Comparison of ENCODE assay signal across 9 cellular contexts in genomic region chr7:92588561-92588960, GRCh38. TPM values are rescaled to one million over a fixed set of nuclear protein-coding genes. Genes with fewer than 3 reads are reported as not detected.
A peak's percentile ranks its signal among the peaks of the same experiment; 100 is the strongest.
DNase-seq lines count a peak whose midpoint lies in the region; ATAC-seq, FAIRE-seq and TF ChIP-seq lines count a peak whose summit lies in the region.
"Had no signal": no experiment of that assay in that cellular context is flagged by ENCODE, and none has a peak within 500 bp of the region (broad histone marks: within the 10 kb centered on the region; RNA-seq: fewer than 3 reads in every experiment).

No MANE protein-coding gene starts in this region.

- WGBS in esophagus squamous epithelium, 2 donors: 69 to 84% methylated on average over 9 of the region's 9 CpGs
- WGBS in pancreas, 2 donors: 68 to 76% methylated on average over 9 of the region's 9 CpGs

- H3K4me3 ChIP-seq in SU-DHL-6 (ENCODE audit: insufficient read depth, low read length, poor library complexity, severe bottlenecking) (peak overlapping the region; percentile 69), esophagus squamous epithelium (peak overlapping the region; percentile 69 to 94 (median 80)), pancreas (peak overlapping the region in 2 of 4 donors; percentile 77 to 93)

- H3K9me3 Mint-ChIP-seq in stimulated activated effector memory CD8-positive, alpha-beta T cell treated with anti-CD3 and anti-CD28 coated beads, Interleukin-12 subunit alpha, Interleukin-12 subunit beta, amount 100 ng/mL, for 72 hours: peaks cover 3% of the 10 kb centered on the region

- TF ChIP-seq CTCF in SU-DHL-6 (IDR thresholded peaks at IDR 0.05; ENCODE audit: insufficient read depth, low read length, poor library complexity, severe bottlenecking) (no peak), esophagus squamous epithelium (IDR thresholded peaks at IDR 0.05) (no peak), pancreas (IDR thresholded peaks at IDR 0.05) (no peak)

- peak overlapping the region; percentile 81 for H3K9ac ChIP-seq in SU-DHL-6 (ENCODE audit: low read length)

- peak; percentile 60 for DNase-seq in activated CD4-positive, alpha-beta T cell treated with anti-CD3 and anti-CD28 coated beads for 48 hours
- no peak for DNase-seq in activated CD4-positive, alpha-beta T cell treated with anti-CD3 and anti-CD28 coated beads, Interleukin-2, amount 50 U/mL, for 1 hour
- DNase-seq in esophagus squamous epithelium (lab: John Stamatoyannopoulos, UW): no peak
- DNase-seq in stimulated activated effector memory CD8-positive, alpha-beta T cell treated with anti-CD3 and anti-CD28 coated beads, Interleukin-12 subunit alpha, Interleukin-12 subunit beta, amount 100 ng/mL, for 72 hours (ENCODE audit: low spot score in 2 of 2): no peak
- DNase-seq in kidney glomerular epithelial cell (lab: John Stamatoyannopoulos, UW): no peak
- DNase-seq in pancreas: no peak
- DNase-seq in germinal center (ENCODE audit: low spot score): no peak
- DNase-seq: foreskin keratinocyte had no signal

- H3K9me2 ChIP-seq in SU-DHL-6 (replicated peaks; ENCODE audit: insufficient read depth, low read length): no peaks in the 10 kb centered on the region

- H3K4me3 Mint-ChIP-seq in stimulated activated effector memory CD8-positive, alpha-beta T cell treated with anti-CD3 and anti-CD28 coated beads, Interleukin-12 subunit alpha, Interleukin-12 subunit beta, amount 100 ng/mL, for 72 hours: peak overlapping the region; percentile 95

- intact Hi-C loops in esophagus squamous epithelium (cut with DNase I) (no loop called here), pancreas (cut with DNase I) (no loop called here)

- H3K27ac ChIP-seq in SU-DHL-6 (ENCODE audit: low read depth, low read length) (no peak overlapping the region), esophagus squamous epithelium (peak overlapping the region in 1 of 4 donors; percentile 96), pancreas (no peak overlapping the region)

- peaks cover 9 to 61% (median 22%) of the 10 kb centered on the region in 3 donors for H3K4me1 ChIP-seq in esophagus squamous epithelium
- peaks cover 31 to 43% (median 32%) of the 10 kb centered on the region in 3 donors for H3K4me1 ChIP-seq in pancreas

- ATAC-seq in stimulated activated effector memory CD8-positive, alpha-beta T cell treated with anti-CD3 and anti-CD28 coated beads, Interleukin-12 subunit alpha, Interleukin-12 subunit beta, amount 100 ng/mL, for 72 hours: no peak
- ATAC-seq in pancreas: no peak
- ATAC-seq: foreskin keratinocyte had no signal

- H3K4me2 ChIP-seq in SU-DHL-6 (ENCODE audit: low read depth, low read length, poor library complexity, severe bottlenecking): peak overlapping the region; percentile 94

- H3K36me3 ChIP-seq in SU-DHL-6 (ENCODE audit: low read length) (peaks cover 20% of the 10 kb centered on the region), esophagus squamous epithelium (no peaks in the 10 kb centered on the region), pancreas (no peaks in the 10 kb centered on the region)

- H3K27me3 ChIP-seq in SU-DHL-6 (ENCODE audit: low read length) (no peaks in the 10 kb centered on the region), esophagus squamous epithelium (no peaks in the 10 kb centered on the region), pancreas (no peaks in the 10 kb centered on the region)
- H3K27me3 ChIP-seq: foreskin keratinocyte had no signal

- H3K4me1 Mint-ChIP-seq in stimulated activated effector memory CD8-positive, alpha-beta T cell treated with anti-CD3 and anti-CD28 coated beads, Interleukin-12 subunit alpha, Interleukin-12 subunit beta, amount 100 ng/mL, for 72 hours: peaks cover 44% of the 10 kb centered on the region

- 0 out of 2 replicates have a peak, but pooled peaks cover 5% of the 10 kb centered on the region for H3F3A ChIP-seq in SU-DHL-6 (ENCODE audit: insufficient read depth)

- no peak for TF ChIP-seq POLR2A in esophagus squamous epithelium (IDR thresholded peaks at IDR 0.05)

- peaks cover 63% of the 10 kb centered on the region for H3K79me2 ChIP-seq in SU-DHL-6 (ENCODE audit: insufficient read depth, low read length)

- FAIRE-seq in pancreas (lab: Jason Lieb, UNC): no peak

- no peak overlapping the region for H2AFZ ChIP-seq in SU-DHL-6 (ENCODE audit: low read depth, low read length, severe bottlenecking)

- H3K9me3 ChIP-seq in SU-DHL-6 (ENCODE audit: insufficient read depth, low read length): no peaks in the 10 kb centered on the region
- no peaks in the 10 kb centered on the region for H3K9me3 ChIP-seq in esophagus squamous epithelium
- H3K9me3 ChIP-seq in pancreas: no peaks in the 10 kb centered on the region

- peaks cover 46% of the 10 kb centered on the region for H4K20me1 ChIP-seq in SU-DHL-6 (ENCODE audit: low read depth, low read length)

- H3K27ac Mint-ChIP-seq in stimulated activated effector memory CD8-positive, alpha-beta T cell treated with anti-CD3 and anti-CD28 coated beads, Interleukin-12 subunit alpha, Interleukin-12 subunit beta, amount 100 ng/mL, for 72 hours: peak overlapping the region; percentile 91

- H3K36me3 Mint-ChIP-seq in stimulated activated effector memory CD8-positive, alpha-beta T cell treated with anti-CD3 and anti-CD28 coated beads, Interleukin-12 subunit alpha, Interleukin-12 subunit beta, amount 100 ng/mL, for 72 hours: peaks cover 36% of the 10 kb centered on the region

RNA-seq across cellular contexts. Expression of gene FAM133B, which starts 1.6 kb away (rescaled TPM):
- total RNA-seq in esophagus squamous epithelium (10 to 100 TPM in 3 of 4 donors, 1 to 10 TPM in 1; 8.5 to 24.4 (median 18.2) TPM), pancreas (10 to 100 TPM in 4 of 6 donors, 1 to 10 TPM in 2; 8.0 to 12.1 (median 10.4) TPM)
- 10 to 100 TPM; 16.1 to 21.6 TPM for polyA plus RNA-seq in pancreas

RNA-seq across cellular contexts. Expression of gene RBM48, which starts 60.0 kb away (rescaled TPM):
- total RNA-seq in esophagus squamous epithelium (10 to 100 TPM in 1 of 4 donors, 1 to 10 TPM in 3; 5.3 to 11.1 (median 7.3) TPM), pancreas (1 to 10 TPM; 4.4 to 8.3 (median 5.1) TPM)
- polyA plus RNA-seq in pancreas: 1 to 10 TPM; 2.7 to 6.0 TPM
